Comparison of ENCODE assay signal across 29 cellular contexts in the genomic region with DNA sequence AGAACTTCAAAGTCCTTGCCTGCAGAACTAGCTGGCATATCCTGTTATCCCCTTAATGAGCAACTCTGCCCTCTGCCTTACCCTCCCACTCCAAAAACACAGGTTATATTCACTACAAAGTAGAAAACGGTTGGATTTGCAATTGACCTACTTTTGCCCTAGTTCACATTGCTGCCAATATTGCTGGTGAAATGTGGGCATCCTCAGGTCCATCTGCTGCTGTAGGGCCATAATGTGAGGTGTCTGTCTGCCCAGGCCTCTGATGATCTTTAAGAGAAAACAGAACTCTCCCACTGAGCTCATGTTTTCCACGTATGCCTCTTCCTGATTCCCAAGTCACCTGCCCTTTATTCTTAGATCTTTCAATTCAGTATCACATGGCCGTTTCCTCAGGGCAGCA.
"Had no signal": no experiment of that assay in that cellular context is flagged by ENCODE, and none has a peak within 500 bp of the region (broad histone marks: within the 10 kb centered on the region; RNA-seq: fewer than 3 reads in every experiment).

No MANE protein-coding gene starts in this region.

- H3K36me3 ChIP-seq: gastrocnemius medialis, left lung, prostate gland, right atrium auricular region, thyroid gland, vagina had no signal

- DNase-seq: cortex of kidney; effector CD4-positive, alpha-beta T cell; foreskin fibroblast; gastrocnemius medialis; head of caudate nucleus; kidney; left lung; mesenchymal stem cell; mucosa of descending colon; naive B cell; nucleus accumbens; stimulated activated CD4-positive, alpha-beta T cell treated with anti-CD3 and anti-CD28 coated beads, Interleukin-12 subunit alpha, Interleukin-12 subunit beta, amount 100 ng/mL, for 4 hours; stimulated activated CD4-positive, alpha-beta T cell treated with anti-CD3 and anti-CD28 coated beads, Interleukin-1b, Interleukin-23, amount 100 ng/mL, for 48 hours; stimulated activated CD4-positive, alpha-beta T cell treated with anti-CD3 and anti-CD28 coated beads, Interleukin-4, amount 100 ng/mL, for 1 hour; stimulated activated CD8-positive, alpha-beta memory T cell treated with anti-CD3 and anti-CD28 coated beads, Interleukin-4, amount 100 ng/mL, for 48 hours; stimulated activated naive CD4-positive, alpha-beta T cell; stimulated activated naive CD8-positive, alpha-beta T cell treated with anti-CD3 and anti-CD28 coated beads, Interleukin-15, amount 100 ng/mL, for 72 hours; thyroid gland; trophoblast cell had no signal

- H3K27me3 ChIP-seq: dorsolateral prefrontal cortex, gastrocnemius medialis, left lung, right atrium auricular region, thyroid gland, vagina had no signal

- H3K9me3 ChIP-seq: gastrocnemius medialis, left lung, mucosa of descending colon, prostate gland, right atrium auricular region, thyroid gland, vagina had no signal

- H3K27me3 Mint-ChIP-seq: naive B cell; natural killer cell treated with Interleukin-12 subunit alpha and Interleukin-12 subunit beta and Interleukin-15 and Interleukin-18, amount 100 ng/mL, for 72 hours; stimulated activated naive CD8-positive, alpha-beta T cell treated with anti-CD3 and anti-CD28 coated beads, Interleukin-15, amount 100 ng/mL, for 72 hours had no signal

- H3K4me3 Mint-ChIP-seq: mesothelial cell of epicardium; naive B cell; natural killer cell treated with Interleukin-12 subunit alpha and Interleukin-12 subunit beta and Interleukin-15 and Interleukin-18, amount 100 ng/mL, for 72 hours; stimulated activated naive CD8-positive, alpha-beta T cell treated with anti-CD3 and anti-CD28 coated beads, Interleukin-15, amount 100 ng/mL, for 72 hours had no signal

- H3K27ac Mint-ChIP-seq: mesothelial cell of epicardium; naive B cell; natural killer cell treated with Interleukin-12 subunit alpha and Interleukin-12 subunit beta and Interleukin-15 and Interleukin-18, amount 100 ng/mL, for 72 hours; stimulated activated naive CD8-positive, alpha-beta T cell treated with anti-CD3 and anti-CD28 coated beads, Interleukin-15, amount 100 ng/mL, for 72 hours had no signal

- H3K4me1 ChIP-seq: gastrocnemius medialis, left lung, prostate gland, right atrium auricular region, thyroid gland, vagina had no signal

- H3K36me3 Mint-ChIP-seq: mesothelial cell of epicardium; naive B cell; natural killer cell treated with Interleukin-12 subunit alpha and Interleukin-12 subunit beta and Interleukin-15 and Interleukin-18, amount 100 ng/mL, for 72 hours had no signal

- H3K27ac ChIP-seq: dorsolateral prefrontal cortex, epithelial cell of prostate, gastrocnemius medialis, left lung, prostate gland, right atrium auricular region, thyroid gland, vagina had no signal

- ATAC-seq: esophagus mucosa; gastrocnemius medialis; left lung; mucosa of descending colon; natural killer cell treated with Interleukin-12 subunit alpha and Interleukin-12 subunit beta and Interleukin-15 and Interleukin-18, amount 100 ng/mL, for 72 hours; sciatic nerve; stimulated activated naive CD8-positive, alpha-beta T cell treated with anti-CD3 and anti-CD28 coated beads, Interleukin-15, amount 100 ng/mL, for 72 hours had no signal

- H3K4me3 ChIP-seq: dorsolateral prefrontal cortex, gastrocnemius medialis, left lung, mucosa of descending colon, prostate gland, right atrium auricular region, smooth muscle cell, thyroid gland, vagina had no signal

- H3K4me1 Mint-ChIP-seq: mesothelial cell of epicardium; naive B cell; stimulated activated naive CD8-positive, alpha-beta T cell treated with anti-CD3 and anti-CD28 coated beads, Interleukin-15, amount 100 ng/mL, for 72 hours had no signal

- H3K4me2 ChIP-seq: smooth muscle cell had no signal
